9 cellular contexts compared by ENCODE assay signal in genomic region chr1:154420961-154421924, GRCh38. TPM values are rescaled to one million over a fixed set of nuclear protein-coding genes. Genes with fewer than 3 reads are reported as not detected.
DNase-seq lines count a peak whose midpoint lies in the region; ATAC-seq and TF ChIP-seq lines count a peak whose summit lies in the region.
"Had no signal": no experiment of that assay in that cellular context is flagged by ENCODE, and none has a peak within 500 bp of the region (broad histone marks: within the 10 kb centered on the region; RNA-seq: fewer than 3 reads in every experiment).

No MANE protein-coding gene starts in this region.

- no peak for DNase-seq in activated T-cell treated with anti-CD3 and anti-CD28 coated beads, Interleukin-2, amount 50 U/mL, for 24 hours
- DNase-seq in activated T-cell treated with anti-CD3 and anti-CD28 coated beads for 4 hours (no peak), mucosa of descending colon (peak in 2 of 3 donors; percentile 25 to 31), thoracic aorta (ENCODE audit: low spot score) (no peak), T-helper 1 cell (no peak), BE2C (no peak)
- DNase-seq: NCI-H1105 treated with DMSO at 0.1 percent for 48 hours had no signal

- no peaks in the 10 kb centered on the region for H3K9me3 Mint-ChIP-seq in activated T-cell treated with anti-CD3 and anti-CD28 coated beads, Interleukin-2, amount 50 U/mL, for 24 hours
- peaks cover 0 to 4% (median 0%) of the 10 kb centered on the region in 5 experiments for H3K9me3 Mint-ChIP-seq in brain

- H3K27me3 ChIP-seq in thoracic aorta (replicated peaks; ENCODE audit: insufficient read depth) (no peaks in the 10 kb centered on the region), BE2C (no peaks in the 10 kb centered on the region)

- H3K27me3 Mint-ChIP-seq in activated T-cell treated with anti-CD3 and anti-CD28 coated beads, Interleukin-2, amount 50 U/mL, for 24 hours, result no peaks in the 10 kb centered on the region
- no peaks in the 10 kb centered on the region for H3K27me3 Mint-ChIP-seq in brain

- TF ChIP-seq CTCF in brain (conservative IDR thresholded peaks at IDR 0.05) (no peak), mucosa of descending colon (IDR thresholded peaks at IDR 0.05) (no peak), thoracic aorta (IDR thresholded peaks at IDR 0.05) (no peak), BE2C (IDR thresholded peaks at IDR 0.05; ENCODE audit: low read depth, low read length) (no peak)

- H3K36me3 ChIP-seq in mucosa of descending colon (ENCODE audit: low read depth) (no peaks in the 10 kb centered on the region), thoracic aorta (no peaks in the 10 kb centered on the region), BE2C (no peaks in the 10 kb centered on the region)

- no peak overlapping the region for H3K4me3 ChIP-seq in mucosa of descending colon
- H3K4me3 ChIP-seq in thoracic aorta, result no peak overlapping the region
- H3K4me3 ChIP-seq in BE2C (ENCODE audit: low read depth, low read length), result no peak overlapping the region

- H3K27ac ChIP-seq in thoracic aorta, result peak overlapping the region; percentile 10 to 99

- H3K4me1 Mint-ChIP-seq in activated T-cell treated with anti-CD3 and anti-CD28 coated beads, Interleukin-2, amount 50 U/mL, for 24 hours (ENCODE audit: low read depth), result peaks cover 92% of the 10 kb centered on the region
- H3K4me1 Mint-ChIP-seq in brain, result peaks cover 60% of the 10 kb centered on the region

- intact Hi-C loops in mucosa of descending colon (cut with DNase I, micrococcal nuclease), result no loop called here

- peaks cover 47% of the 10 kb centered on the region for H3K4me1 ChIP-seq in mucosa of descending colon (ENCODE audit: low read depth)
- H3K4me1 ChIP-seq in thoracic aorta (ENCODE audit: control insufficient read depth in 1 of 2, low read depth in 2 of 2), result peaks cover 50 to 59% of the 10 kb centered on the region in 2 donors
- peaks cover 3% of the 10 kb centered on the region; the same call in 1 of the 2 replicates for H3K4me1 ChIP-seq in BE2C

- H3K9me3 ChIP-seq in mucosa of descending colon (no peaks in the 10 kb centered on the region), thoracic aorta (no peaks in the 10 kb centered on the region), BE2C (no peaks in the 10 kb centered on the region)

- H3K27ac Mint-ChIP-seq in activated T-cell treated with anti-CD3 and anti-CD28 coated beads, Interleukin-2, amount 50 U/mL, for 24 hours, result peak overlapping the region; percentile 82
- H3K27ac Mint-ChIP-seq in brain, result peak overlapping the region in 3 of 5 experiments; percentile 49 to 83 (median 75)

- no peaks in the 10 kb centered on the region for H3K36me3 Mint-ChIP-seq in activated T-cell treated with anti-CD3 and anti-CD28 coated beads, Interleukin-2, amount 50 U/mL, for 24 hours (ENCODE audit: low read depth)
- H3K36me3 Mint-ChIP-seq in brain, result no peaks in the 10 kb centered on the region

- ATAC-seq in mucosa of descending colon, result no peak
- no peak for ATAC-seq in thoracic aorta (ENCODE audit: insufficient number of reproducible peaks, low FRiP score, low read depth)
- no peak for ATAC-seq in HG03025 (IDR thresholded peaks at IDR 0.05; ENCODE audit: low FRiP score, unreplicated experiment)

- no peak overlapping the region for H3K4me3 Mint-ChIP-seq in activated T-cell treated with anti-CD3 and anti-CD28 coated beads, Interleukin-2, amount 50 U/mL, for 24 hours
- no peak overlapping the region for H3K4me3 Mint-ChIP-seq in brain

RNA-seq across cellular contexts. Expression of gene IL6R, which starts 16.1 kb away (rescaled TPM):
- 1.4 TPM for polyA plus RNA-seq in brain (ENCODE audit: insufficient read depth, low read depth, low replicate concordance)
- 10 to 100 TPM; 31.8 to 43.9 (median 42.5) TPM for total RNA-seq in mucosa of descending colon
- total RNA-seq in thoracic aorta, result 10 to 100 TPM; 25.8 to 48.3 TPM
- 0.28 TPM for polyA plus RNA-seq in BE2C (2012; ENCODE audit: insufficient read depth, insufficient read length, low read depth)

Comparison
In these comparisons a context has a peak if more than half of its experiments do, and no peak if none do; other contexts are left out.
1. DNase-seq: peak in mucosa of descending colon (2 of 3); none in activated T-cell treated with anti-CD3 and anti-CD28 coated beads, Interleukin-2, amount 50 U/mL, for 24 hours (single experiment), activated T-cell treated with anti-CD3 and anti-CD28 coated beads for 4 hours (single experiment), thoracic aorta (single experiment), T-helper 1 cell (0 of 5) and BE2C (single experiment).